In genomic region chr17:40486513-40487370, GRCh38 we compare ENCODE assay signal across 9 cellular contexts. TPM values are rescaled to one million over a fixed set of nuclear protein-coding genes. Genes with fewer than 3 reads are reported as not detected.
DNase-seq lines count a peak whose midpoint lies in the region; ATAC-seq, FAIRE-seq and TF ChIP-seq lines count a peak whose summit lies in the region.
"Had no signal": no experiment of that assay in that cellular context is flagged by ENCODE, and none has a peak within 500 bp of the region (broad histone marks: within the 10 kb centered on the region; RNA-seq: fewer than 3 reads in every experiment).

No MANE protein-coding gene starts in this region.

- H3K27me3 ChIP-seq in smooth muscle cell (ENCODE audit: low read depth) = no peaks in the 10 kb centered on the region

- no peaks in the 10 kb centered on the region for H3K27me3 Mint-ChIP-seq in T-helper 1 cell treated with Interleukin-12 subunit alpha and Interleukin-12 subunit beta and Interleukin-4 antibody, amounts not matched to agents 30 μg/mL and 1 μg/mL, for 36 hours (ENCODE audit: low read depth)

- H3K27ac Mint-ChIP-seq in T-helper 1 cell treated with Interleukin-12 subunit alpha and Interleukin-12 subunit beta and Interleukin-4 antibody, amounts not matched to agents 30 μg/mL and 1 μg/mL, for 36 hours = peak overlapping the region; percentile 62

- peaks cover 80% of the 10 kb centered on the region for H3K4me1 Mint-ChIP-seq in T-helper 1 cell treated with Interleukin-12 subunit alpha and Interleukin-12 subunit beta and Interleukin-4 antibody, amounts not matched to agents 30 μg/mL and 1 μg/mL, for 36 hours (ENCODE audit: low read depth)

- H3K79me2 ChIP-seq in smooth muscle cell (ENCODE audit: low read depth) = no peaks in the 10 kb centered on the region

- H4K20me1 ChIP-seq in smooth muscle cell (ENCODE audit: low read depth) = no peaks in the 10 kb centered on the region

- H3K9ac ChIP-seq in smooth muscle cell (ENCODE audit: low read depth) = peak overlapping the region; percentile 77

- TF ChIP-seq CTCF in smooth muscle cell (IDR thresholded peaks at IDR 0.05; ENCODE audit: borderline replicate concordance, insufficient read depth, poor library complexity, severe bottlenecking) = no peak

- 82% methylated on average over 12 of the region's 12 CpGs for WGBS in smooth muscle cell (ENCODE audit: low lambda C conversion rate)

- H3K36me3 Mint-ChIP-seq in T-helper 1 cell treated with Interleukin-12 subunit alpha and Interleukin-12 subunit beta and Interleukin-4 antibody, amounts not matched to agents 30 μg/mL and 1 μg/mL, for 36 hours (ENCODE audit: low read depth) = no peaks in the 10 kb centered on the region

- no peaks in the 10 kb centered on the region for H3K9me3 Mint-ChIP-seq in T-helper 1 cell treated with Interleukin-12 subunit alpha and Interleukin-12 subunit beta and Interleukin-4 antibody, amounts not matched to agents 30 μg/mL and 1 μg/mL, for 36 hours

- no peak overlapping the region for H3K4me3 Mint-ChIP-seq in T-helper 1 cell treated with Interleukin-12 subunit alpha and Interleukin-12 subunit beta and Interleukin-4 antibody, amounts not matched to agents 30 μg/mL and 1 μg/mL, for 36 hours

- FAIRE-seq in RCC 7860 (lab: Jason Lieb, UNC) = no peak

- no peaks in the 10 kb centered on the region for H3K36me3 ChIP-seq in smooth muscle cell (ENCODE audit: low read depth)

- ATAC-seq in HG02870 (IDR thresholded peaks at IDR 0.05; ENCODE audit: unreplicated experiment) = no peak

- peak overlapping the region; percentile 74 for H3K4me2 ChIP-seq in smooth muscle cell

- no peaks in the 10 kb centered on the region for H3K9me3 ChIP-seq in smooth muscle cell (replicated peaks; ENCODE audit: low read depth)

- H3F3A ChIP-seq in smooth muscle cell (ENCODE audit: low read depth) = peaks cover 10% of the 10 kb centered on the region

- H2AFZ ChIP-seq in smooth muscle cell (ENCODE audit: low read depth) = no peak overlapping the region

- DNase-seq in T-helper 1 cell (no peak), RCC 7860 (ENCODE audit: low spot score) (peak; percentile 25), fibroblast of peridontal ligament (ENCODE audit: extremely low read depth) (peak; percentile 78), smooth muscle cell (lab: John Stamatoyannopoulos, UW; ENCODE audit: unreplicated experiment) (no peak), NCI-H146 (lab: John Stamatoyannopoulos, UW) (no peak), amniotic stem cell (lab: John Stamatoyannopoulos, UW) (no peak)
- DNase-seq: AML-193 had no signal

- H3K27ac ChIP-seq in smooth muscle cell (ENCODE audit: low read depth) = peak overlapping the region; percentile 89

- peaks cover 13% of the 10 kb centered on the region for H3K4me1 ChIP-seq in smooth muscle cell (ENCODE audit: low read depth)

- H3K4me3 ChIP-seq in smooth muscle cell = no peak overlapping the region

RNA-seq across cellular contexts. Expression of gene TNS4, which starts 14.7 kb away (rescaled TPM):
- 0.63 and 1.2 TPM in 2 replicates for total RNA-seq in smooth muscle cell
- 0.13 and 3.3 TPM in 2 replicates for polyA plus RNA-seq in smooth muscle cell

RNA-seq across cellular contexts. Expression of gene IGFBP4, which starts 43.5 kb away (rescaled TPM):
- total RNA-seq in smooth muscle cell = 63.8 and 91.0 TPM in 2 replicates
- 305 and 413 TPM in 2 replicates for polyA plus RNA-seq in smooth muscle cell

Comparison
In these comparisons a context has a peak if more than half of its experiments do, and no peak if none do; other contexts are left out.
1. DNase-seq: peak in RCC 7860 (single experiment) and fibroblast of peridontal ligament (single experiment); none in T-helper 1 cell (0 of 5), smooth muscle cell (single experiment), NCI-H146 (single experiment) and amniotic stem cell (single experiment).